Comparison of ENCODE assay signal across 26 cellular contexts in genomic region chr18:7358989-7359726, GRCh38.
"Had no signal": no experiment of that assay in that cellular context is flagged by ENCODE, and none has a peak within 500 bp of the region (broad histone marks: within the 10 kb centered on the region; RNA-seq: fewer than 3 reads in every experiment).

No MANE protein-coding gene starts in this region.

- H3K9me3 ChIP-seq: ascending aorta, left lung, pancreas, psoas muscle, right lobe of liver, vagina had no signal

- H3K4me3 ChIP-seq: ascending aorta, left lung, pancreas, psoas muscle, right lobe of liver, skin epidermis, vagina had no signal

- H3K27me3 ChIP-seq: ascending aorta, brain microvascular endothelial cell, left lung, pancreas, right lobe of liver, vagina had no signal

- H3K36me3 ChIP-seq: ascending aorta, brain microvascular endothelial cell, left lung, pancreas, right lobe of liver, vagina had no signal

- ATAC-seq: activated naive CD4-positive, alpha-beta T cell treated with anti-CD3 and anti-CD28 coated beads, Interleukin-2, amount 50 U/mL, for 72 hours; activated T-helper 17 cell treated with anti-CD3 and anti-CD28 coated beads, Interleukin-2, amount 50 U/mL, for 72 hours; left lung; natural killer cell treated with Interleukin-12 subunit alpha and Interleukin-12 subunit beta and Interleukin-15 and Interleukin-18, amount 100 ng/mL, for 72 hours; pancreas; psoas muscle; right lobe of liver; stimulated activated memory B cell treated with anti-CD40 and anti-IgM and Interleukin-4, amounts not matched to agents 10 μg/mL and 1 μg/mL and 100 μg/mL, for 72 hours had no signal

- DNase-seq: activated CD4-positive, alpha-beta T cell treated with anti-CD3 and anti-CD28 coated beads for 1 hour; activated CD8-positive, alpha-beta memory T cell treated with anti-CD3 and anti-CD28 coated beads for 24 hours; activated CD8-positive, alpha-beta memory T cell treated with anti-CD3 and anti-CD28 coated beads, Interleukin-2, amount 50 U/mL, for 4 hours; activated T-cell treated with anti-CD3 and anti-CD28 coated beads, Interleukin-2, amount 50 U/mL, for 24 hours; brain microvascular endothelial cell; central memory CD4-positive, alpha-beta T cell; dermis blood vessel endothelial cell; effector CD8-positive, alpha-beta T cell; erythroblast; foreskin fibroblast; kidney; left lung; mammary epithelial cell; midbrain; pancreas; psoas muscle; right lobe of liver; stimulated activated CD4-positive, alpha-beta T cell treated with anti-CD3 and anti-CD28 coated beads, Interleukin-15, amount 100 ng/mL, for 24 hours; trophoblast cell had no signal

- H3K27ac ChIP-seq: ascending aorta, brain microvascular endothelial cell, left lung, pancreas, psoas muscle, right lobe of liver, vagina had no signal

- H3K4me1 ChIP-seq: ascending aorta, left lung, pancreas, psoas muscle, right lobe of liver, vagina had no signal
